In genomic region chr19:54114340-54114826, GRCh38 we compare ENCODE assay signal across 1 cellular context.
TF ChIP-seq lines count a peak whose summit lies in the region.

No MANE protein-coding gene starts in this region.

TF ChIP-seq in endothelial cell of umbilical vein, 7 proteins besides CTCF, POLR2A, EP300 and RAD21:
- TF ChIP-seq MAX (IDR thresholded peaks at IDR 0.05; ENCODE audit: insufficient read depth, insufficient read length) (no peak), POLR2AphosphoS5 (IDR thresholded peaks at IDR 0.05; ENCODE audit: insufficient read depth, low read depth, low read length) (peak; percentile 32)
